In genomic region chr12:131830335-131831020, GRCh38 we compare ENCODE assay signal across 8 cellular contexts. TPM values are rescaled to one million over a fixed set of nuclear protein-coding genes. Genes with fewer than 3 reads are reported as not detected.
A peak's percentile ranks its signal among the peaks of the same experiment; 100 is the strongest.
DNase-seq lines count a peak whose midpoint lies in the region; ATAC-seq, FAIRE-seq and TF ChIP-seq lines count a peak whose summit lies in the region.

No MANE protein-coding gene starts in this region.

- ATAC-seq in HG03432 (IDR thresholded peaks at IDR 0.05; ENCODE audit: unreplicated experiment) (peak; percentile 39), HG03521 (IDR thresholded peaks at IDR 0.05; ENCODE audit: unreplicated experiment) (no peak)

- H3K4me3 ChIP-seq in mammary epithelial cell (replicated peaks in 1 of 3; ENCODE audit: insufficient read depth in 1 of 3, low read depth in 2 of 3, low read length in 3 of 3) (peak overlapping the region; percentile 51 to 67 (median 61)), iPS-15b (ENCODE audit: low read depth, low read length) (peak overlapping the region; percentile 60)

- H3K9ac ChIP-seq in mammary epithelial cell (ENCODE audit: insufficient read depth, low read length) (peak overlapping the region; percentile 17), iPS-15b (ENCODE audit: low read depth, low read length) (peak overlapping the region; percentile 47)

- H3K4me1 ChIP-seq in mammary epithelial cell (ENCODE audit: insufficient read depth, low read length) (peaks cover 44% of the 10 kb centered on the region), iPS-15b (ENCODE audit: control insufficient read depth, insufficient read depth, low read length) (no peaks in the 10 kb centered on the region)

- in situ Hi-C loops in mammary epithelial cell (cut with MboI; ENCODE audit: low sequenced_read_pairs in 2 of 2): no loop called here

- H3K27me3 ChIP-seq in mammary epithelial cell (ENCODE audit: insufficient read depth, low read length): no peaks in the 10 kb centered on the region
- H3K27me3 ChIP-seq in iPS-15b (ENCODE audit: control insufficient read depth, insufficient read depth, low read length): peaks cover 14% of the 10 kb centered on the region

- no peak for FAIRE-seq in RCC 7860 (lab: Jason Lieb, UNC)

- peak; percentile 29 to 61 for DNase-seq in NCI-H524 (lab: John Stamatoyannopoulos, UW)
- no peak for DNase-seq in NCI-H524 treated with DMSO at 0.1 percent for 48 hours (lab: John Stamatoyannopoulos, UW)
- peak; percentile 42 for DNase-seq in RCC 7860 (ENCODE audit: low spot score)
- DNase-seq in mammary epithelial cell: peak; percentile 71
- DNase-seq in putamen (ENCODE audit: low spot score): peak; percentile 83

- H3K79me2 ChIP-seq in mammary epithelial cell (ENCODE audit: insufficient read depth, low read length): no peaks in the 10 kb centered on the region

- TF ChIP-seq CTCF in mammary epithelial cell (conservative IDR thresholded peaks at IDR 0.05 in 1 of 2, IDR thresholded peaks at IDR 0.05 in 1 of 2; ENCODE audit: extremely low read depth in 1 of 2, insufficient read depth in 1 of 2, low read depth in 1 of 2, low read length in 2 of 2): peak; percentile 43 to 68

- WGBS in mammary epithelial cell (ENCODE audit: low coverage, missing lambda C conversion rate): 2% methylated on average over 11 of the region's 57 CpGs

- H4K20me1 ChIP-seq in mammary epithelial cell (ENCODE audit: insufficient read depth, low read length): no peaks in the 10 kb centered on the region

- intact Hi-C loops in mammary epithelial cell (cut with micrococcal nuclease): loop anchor here (1.0 to 5.0 kb wide), 6 partner anchors 66 to 1069 kb away; partner anchors contain the start of genes EP400, PUS1 and RAN

- CTCF ChIA-PET in mammary epithelial cell (lab: Charles Lee; ENCODE audit: low non-redundant PET): interaction anchor here (0.6 to 1.0 kb wide), 2 partner anchors 69 to 256 kb away, joined by 3 to 9 read pairs; no protein-coding TSS in a partner anchor

- no TSS peak for BruUV-seq in mammary epithelial cell (replicated peaks; lab: Mats Ljungman, UMichigan)

- H3K27ac ChIP-seq in mammary epithelial cell (ENCODE audit: insufficient read depth, low read depth, low read length): no peak overlapping the region

- no peaks in the 10 kb centered on the region for H3K36me3 ChIP-seq in mammary epithelial cell (ENCODE audit: insufficient read depth, low read length)
- H3K36me3 ChIP-seq in iPS-15b (ENCODE audit: control insufficient read depth, insufficient read depth, low read length): no peaks in the 10 kb centered on the region

- H3K4me2 ChIP-seq in mammary epithelial cell (ENCODE audit: insufficient read depth, low read depth, low read length): peak overlapping the region; percentile 91

- H2AFZ ChIP-seq in mammary epithelial cell (ENCODE audit: low read depth, low read length): peak overlapping the region; percentile 79

- dilution Hi-C loops in mammary epithelial cell (cut with HindIII; ENCODE audit: low sequenced_read_pairs): no loop called here

- H3K9me3 ChIP-seq in mammary epithelial cell (replicated peaks; ENCODE audit: insufficient read depth, low read length) (no peaks in the 10 kb centered on the region), iPS-15b (ENCODE audit: control insufficient read depth, insufficient read depth, low read length) (no peaks in the 10 kb centered on the region)

RNA-seq across cellular contexts. Expression of gene MMP17, which starts 2.3 kb away (rescaled TPM):
- 10 to 100 TPM in 1 of 2 donors, under 1 TPM in 1; 0.50 to 11.3 TPM for total RNA-seq in mammary epithelial cell
- 8.1 TPM for polyA plus RNA-seq in mammary epithelial cell
- 0.57 TPM for polyA minus RNA-seq in mammary epithelial cell
